In the genomic region with DNA sequence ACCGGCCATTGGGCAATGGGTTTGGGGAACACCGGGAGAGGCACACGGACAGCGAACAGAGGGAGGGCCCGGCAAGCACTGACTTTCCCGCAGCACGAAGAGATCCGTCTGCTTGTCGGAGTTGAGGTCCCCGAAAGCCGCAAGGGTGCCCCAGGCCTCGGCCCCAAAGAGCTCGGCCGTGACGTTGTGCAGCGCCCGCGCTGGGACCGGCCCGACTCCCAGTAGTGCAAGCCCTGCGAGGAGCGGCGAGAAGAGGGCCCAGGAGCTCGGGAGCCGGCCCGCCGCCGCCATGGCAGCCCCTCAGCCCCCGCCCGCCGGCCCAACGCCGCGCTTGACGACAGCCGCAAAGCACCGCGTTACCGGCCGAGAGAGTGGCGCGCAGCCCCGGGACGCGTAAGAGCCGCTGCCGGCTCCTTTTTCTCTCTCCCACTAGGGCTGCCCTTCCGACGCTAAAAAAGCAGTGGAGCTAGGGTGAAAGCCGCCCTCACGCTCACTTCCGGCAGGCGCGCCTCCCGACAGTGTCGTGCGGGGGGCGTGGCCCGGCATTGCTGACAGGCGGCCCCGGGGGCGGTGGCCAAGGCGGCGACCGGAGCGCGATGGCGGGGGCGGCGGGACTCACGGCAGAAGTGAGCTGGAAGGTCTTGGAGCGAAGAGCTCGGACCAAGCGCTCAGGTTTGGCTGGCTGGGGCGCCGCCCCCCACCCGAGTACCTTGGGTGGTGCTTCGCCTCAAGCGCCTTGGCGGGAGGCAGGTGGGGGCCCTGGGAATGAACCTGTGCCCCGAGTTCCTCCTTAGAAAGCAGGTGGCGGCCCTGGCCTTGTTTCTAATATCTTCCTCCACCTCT, we compare ENCODE assay signal across 8 cellular contexts. TPM values are rescaled to one million over a fixed set of nuclear protein-coding genes. Genes with fewer than 3 reads are reported as not detected.
DNase-seq lines count a peak whose midpoint lies in the region; ATAC-seq, FAIRE-seq and TF ChIP-seq lines count a peak whose summit lies in the region.

TSS of gene ITFG1 (minus strand) at position 309 of the 843 bp plus-strand sequence. CDS start at position 291, 18 bp downstream.
TSS of gene PHKB (plus strand) at position 577 of the 843 bp plus-strand sequence. CDS start at position 597, 20 bp downstream.

- ATAC-seq in HG02885 (IDR thresholded peaks at IDR 0.05; ENCODE audit: poor library complexity, unreplicated experiment): peak; percentile 77
- peak; percentile 98 for ATAC-seq in aorta (ENCODE audit: low FRiP score)

- peak within 1 kb of the TSS; percentile 99 for H3K27ac ChIP-seq in hepatocyte
- peak within 1 kb of the TSS; percentile 81 to 85 for H3K27ac ChIP-seq in aorta (ENCODE audit: low read depth in 1 of 2, low read length in 2 of 2)

- DNase-seq in GM18507 (ENCODE audit: extremely low spot score, insufficient read length, low read depth) (peak; percentile 66), NCI-H1930 (lab: John Stamatoyannopoulos, UW) (peak; percentile 76 to 79), T1000 (lab: John Stamatoyannopoulos, UW) (peak; percentile 78), astrocyte of the hippocampus (ENCODE audit: low read depth, low spot score) (peak; percentile 97), hepatocyte (ENCODE audit: low spot score) (peak; percentile 95), renal cortical epithelial cell (ENCODE audit: low read depth) (peak; percentile 73), aorta (peak; percentile 94 to 98)

- peaks cover 62% of the 10 kb centered on the region for H3K79me2 ChIP-seq in hepatocyte

- no peak for TF ChIP-seq CTCF in hepatocyte (IDR thresholded peaks at IDR 0.05; ENCODE audit: poor library complexity)

- intact Hi-C loops in aorta (cut with DNase I): loop anchor here in 1 of 2 donors (10.0 kb wide), 1 partner anchor 174 kb away; no protein-coding TSS in a partner anchor

- H3K9me2 ChIP-seq in hepatocyte (replicated peaks; ENCODE audit: insufficient read depth): no peaks in the 10 kb centered on the region

- H3K4me2 ChIP-seq in hepatocyte: peak within 1 kb of the TSS; percentile 91

- H2AFZ ChIP-seq in hepatocyte: peak within 1 kb of the TSS; percentile 88

- H3K9me3 ChIP-seq in hepatocyte (ENCODE audit: low read depth) (no peaks in the 10 kb centered on the region), aorta (ENCODE audit: control insufficient read depth, low read length) (no peaks in the 10 kb centered on the region)

- H3K4me3 ChIP-seq in hepatocyte (peak within 1 kb of the TSS; percentile 79), aorta (ENCODE audit: low read length in 2 of 2) (peak within 1 kb of the TSS; percentile 54 to 94)

- H3K36me3 ChIP-seq in hepatocyte (replicated peaks; ENCODE audit: insufficient read depth, low read depth) (no peaks in the 10 kb centered on the region), aorta (ENCODE audit: control insufficient read depth in 1 of 2, insufficient read depth in 2 of 2, low read length in 1 of 2) (peaks cover 0 to under 1% of the 10 kb centered on the region in 2 donors)

- H3K4me1 ChIP-seq in hepatocyte (ENCODE audit: insufficient read depth) (peaks cover 17% of the 10 kb centered on the region), aorta (ENCODE audit: control insufficient read depth in 1 of 2, insufficient read depth in 2 of 2, low read length in 2 of 2) (peaks cover 0 to 4% of the 10 kb centered on the region in 2 donors)

- FAIRE-seq in GM18507 (lab: Jason Lieb, UNC): peak; percentile 73

- H3K27me3 ChIP-seq in hepatocyte (no peaks in the 10 kb centered on the region), aorta (ENCODE audit: control insufficient read depth in 1 of 2, insufficient read depth in 2 of 2, low read length in 1 of 2) (no peaks in the 10 kb centered on the region)

- H4K20me1 ChIP-seq in hepatocyte (ENCODE audit: insufficient read depth, poor library complexity, severe bottlenecking): no peaks in the 10 kb centered on the region

- WGBS in hepatocyte (ENCODE audit: low lambda C conversion rate, missing lambda C conversion rate): 1% methylated on average over 72 of the region's 82 CpGs
- 0% methylated on average over 74 to 82 of the region's 82 CpGs for WGBS in aorta, 2 donors

RNA-seq across cellular contexts. Expression of gene ITFG1, which starts in this region (rescaled TPM):
- 78.3 and 87.8 TPM in 2 replicates for total RNA-seq in hepatocyte
- 86.4 and 91.4 TPM in 2 replicates for polyA plus RNA-seq in hepatocyte
- total RNA-seq in renal cortical epithelial cell: 88.6 and 145 TPM in 2 replicates
- 10 to 100 TPM; 50.4 to 61.9 TPM for total RNA-seq in aorta
- 10 to 100 TPM; 37.4 to 46.8 TPM for polyA plus RNA-seq in aorta

RNA-seq across cellular contexts. Expression of gene PHKB, which starts in this region (rescaled TPM):
- total RNA-seq in hepatocyte (71.7 and 79.4 TPM in 2 replicates), renal cortical epithelial cell (88.9 and 127 TPM in 2 replicates), aorta (10 to 100 TPM; 58.6 to 86.5 TPM)
- polyA plus RNA-seq in hepatocyte (28.7 and 29.3 TPM in 2 replicates), aorta (10 to 100 TPM; 24.4 to 26.8 TPM)

Comparison
In these comparisons a context has a peak if more than half of its experiments do, and no peak if none do; other contexts are left out.
1. Peak in every context shown above with its lines: DNase-seq, ATAC-seq, H3K4me3 ChIP-seq and H3K27ac ChIP-seq.